17 cellular contexts compared by ENCODE assay signal in the genomic region with DNA sequence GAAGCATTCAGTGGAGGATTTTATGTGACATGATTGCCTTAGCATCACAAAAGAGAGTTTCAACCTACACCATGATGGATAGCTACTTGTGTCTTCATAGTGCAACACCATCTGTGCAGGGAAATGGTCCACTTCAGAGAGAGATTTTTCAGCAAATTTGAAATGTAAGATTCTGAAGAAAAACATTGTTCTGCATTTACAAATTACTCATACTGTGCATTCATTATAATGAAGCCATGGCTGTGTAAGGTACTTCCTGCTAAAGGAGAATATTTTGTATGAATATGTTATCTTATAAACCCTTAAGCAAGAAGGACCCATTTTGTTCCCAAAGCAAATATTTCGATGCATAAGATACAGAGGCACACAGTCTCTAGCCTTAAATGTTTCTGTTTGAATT. TPM values are rescaled to one million over a fixed set of nuclear protein-coding genes. Genes with fewer than 3 reads are reported as not detected.
DNase-seq lines count a peak whose midpoint lies in the region; ATAC-seq lines count a peak whose summit lies in the region.
"Had no signal": no experiment of that assay in that cellular context is flagged by ENCODE, and none has a peak within 500 bp of the region (broad histone marks: within the 10 kb centered on the region; RNA-seq: fewer than 3 reads in every experiment).

No MANE protein-coding gene starts in this region.

- H3K9me3 Mint-ChIP-seq in activated naive CD8-positive, alpha-beta T cell treated with anti-CD3 and anti-CD28 coated beads, Interleukin-2, amount 50 U/mL, for 24 hours = peaks cover 5% of the 10 kb centered on the region
- peaks cover 6% of the 10 kb centered on the region for H3K9me3 Mint-ChIP-seq in activated naive CD8-positive, alpha-beta T cell treated with anti-CD3 and anti-CD28 coated beads for 36 hours
- H3K9me3 Mint-ChIP-seq: stimulated activated effector memory CD8-positive, alpha-beta T cell treated with anti-CD3 and anti-CD28 coated beads, Interleukin-12 subunit alpha, Interleukin-12 subunit beta, amount 100 ng/mL, for 72 hours had no signal

- no peak overlapping the region for H3K4me3 Mint-ChIP-seq in activated naive CD8-positive, alpha-beta T cell treated with anti-CD3 and anti-CD28 coated beads, Interleukin-2, amount 50 U/mL, for 24 hours
- no peak overlapping the region for H3K4me3 Mint-ChIP-seq in activated naive CD8-positive, alpha-beta T cell treated with anti-CD3 and anti-CD28 coated beads for 36 hours
- H3K4me3 Mint-ChIP-seq: activated CD4-positive, alpha-beta T cell treated with anti-CD3 and anti-CD28 coated beads, Interleukin-2, amount 10 ng/mL, durations not matched to agents 7 days and 5 days; CD4-positive, CD25-positive, alpha-beta regulatory T cell; nephron; stimulated activated effector memory CD8-positive, alpha-beta T cell treated with anti-CD3 and anti-CD28 coated beads, Interleukin-12 subunit alpha, Interleukin-12 subunit beta, amount 100 ng/mL, for 72 hours had no signal

- no peak for DNase-seq in activated naive CD8-positive, alpha-beta T cell treated with anti-CD3 and anti-CD28 coated beads, Interleukin-2, amount 50 U/mL, for 24 hours
- no peak for DNase-seq in activated naive CD8-positive, alpha-beta T cell treated with anti-CD3 and anti-CD28 coated beads for 36 hours
- no peak for DNase-seq in NAMALWA (ENCODE audit: low spot score)
- DNase-seq in NCI-H2227 treated with DMSO at 0.1 percent for 48 hours (lab: John Stamatoyannopoulos, UW) = no peak
- DNase-seq: activated CD4-positive, alpha-beta T cell treated with anti-CD3 and anti-CD28 coated beads, Interleukin-2, amount 10 ng/mL, durations not matched to agents 7 days and 5 days; activated naive CD4-positive, alpha-beta T cell treated with Interleukin-2 at 50 U/mL for 16 hours; DMS79 treated with DMSO at 0.1 percent for 48 hours; mesenchymal stem cell; NCI-H146; tibial artery had no signal

- peaks cover 13% of the 10 kb centered on the region for H3K4me1 Mint-ChIP-seq in activated naive CD8-positive, alpha-beta T cell treated with anti-CD3 and anti-CD28 coated beads, Interleukin-2, amount 50 U/mL, for 24 hours
- peaks cover 2% of the 10 kb centered on the region for H3K4me1 Mint-ChIP-seq in activated naive CD8-positive, alpha-beta T cell treated with anti-CD3 and anti-CD28 coated beads for 36 hours
- H3K4me1 Mint-ChIP-seq: nephron had no signal

- peaks cover 37% of the 10 kb centered on the region for H3K27me3 Mint-ChIP-seq in activated naive CD8-positive, alpha-beta T cell treated with anti-CD3 and anti-CD28 coated beads, Interleukin-2, amount 50 U/mL, for 24 hours
- H3K27me3 Mint-ChIP-seq in activated naive CD8-positive, alpha-beta T cell treated with anti-CD3 and anti-CD28 coated beads for 36 hours = peaks cover 34% of the 10 kb centered on the region

- no peak for ATAC-seq in activated naive CD8-positive, alpha-beta T cell treated with anti-CD3 and anti-CD28 coated beads, Interleukin-2, amount 50 U/mL, for 24 hours
- ATAC-seq in HG02678 (IDR thresholded peaks at IDR 0.05; ENCODE audit: unreplicated experiment) = peak; percentile 11
- ATAC-seq in HG03571 (IDR thresholded peaks at IDR 0.05; ENCODE audit: unreplicated experiment) = peak; percentile 21
- no peak for ATAC-seq in HG03039 (IDR thresholded peaks at IDR 0.05; ENCODE audit: unreplicated experiment)
- ATAC-seq in HG02571 (IDR thresholded peaks at IDR 0.05; ENCODE audit: unreplicated experiment) = no peak

- peak overlapping the region; percentile 2 for H3K27ac Mint-ChIP-seq in activated naive CD8-positive, alpha-beta T cell treated with anti-CD3 and anti-CD28 coated beads, Interleukin-2, amount 50 U/mL, for 24 hours
- no peak overlapping the region for H3K27ac Mint-ChIP-seq in activated naive CD8-positive, alpha-beta T cell treated with anti-CD3 and anti-CD28 coated beads for 36 hours
- H3K27ac Mint-ChIP-seq: activated CD4-positive, alpha-beta T cell treated with anti-CD3 and anti-CD28 coated beads, Interleukin-2, amount 10 ng/mL, durations not matched to agents 7 days and 5 days; CD4-positive, CD25-positive, alpha-beta regulatory T cell; nephron; stimulated activated effector memory CD8-positive, alpha-beta T cell treated with anti-CD3 and anti-CD28 coated beads, Interleukin-12 subunit alpha, Interleukin-12 subunit beta, amount 100 ng/mL, for 72 hours had no signal

- peaks cover 2% of the 10 kb centered on the region for H3K36me3 Mint-ChIP-seq in activated naive CD8-positive, alpha-beta T cell treated with anti-CD3 and anti-CD28 coated beads, Interleukin-2, amount 50 U/mL, for 24 hours (ENCODE audit: low read depth)
- no peaks in the 10 kb centered on the region for H3K36me3 Mint-ChIP-seq in activated naive CD8-positive, alpha-beta T cell treated with anti-CD3 and anti-CD28 coated beads for 36 hours
- H3K36me3 Mint-ChIP-seq: CD4-positive, CD25-positive, alpha-beta regulatory T cell; stimulated activated effector memory CD8-positive, alpha-beta T cell treated with anti-CD3 and anti-CD28 coated beads, Interleukin-12 subunit alpha, Interleukin-12 subunit beta, amount 100 ng/mL, for 72 hours had no signal

RNA-seq across cellular contexts. Expression of a gene that starts 30.7 kb away (rescaled TPM):
- total RNA-seq in activated naive CD8-positive, alpha-beta T cell treated with anti-CD3 and anti-CD28 coated beads for 36 hours = 100 to 1,000 TPM; 231 to 242 TPM

Comparison
In these comparisons a context has a peak if more than half of its experiments do, and no peak if none do; other contexts are left out.
1. ATAC-seq: peak in HG02678 (single experiment) and HG03571 (single experiment); none in activated naive CD8-positive, alpha-beta T cell treated with anti-CD3 and anti-CD28 coated beads, Interleukin-2, amount 50 U/mL, for 24 hours (single experiment), HG03039 (single experiment) and HG02571 (single experiment).